ENCODE assay signal across 19 cellular contexts in the genomic region with DNA sequence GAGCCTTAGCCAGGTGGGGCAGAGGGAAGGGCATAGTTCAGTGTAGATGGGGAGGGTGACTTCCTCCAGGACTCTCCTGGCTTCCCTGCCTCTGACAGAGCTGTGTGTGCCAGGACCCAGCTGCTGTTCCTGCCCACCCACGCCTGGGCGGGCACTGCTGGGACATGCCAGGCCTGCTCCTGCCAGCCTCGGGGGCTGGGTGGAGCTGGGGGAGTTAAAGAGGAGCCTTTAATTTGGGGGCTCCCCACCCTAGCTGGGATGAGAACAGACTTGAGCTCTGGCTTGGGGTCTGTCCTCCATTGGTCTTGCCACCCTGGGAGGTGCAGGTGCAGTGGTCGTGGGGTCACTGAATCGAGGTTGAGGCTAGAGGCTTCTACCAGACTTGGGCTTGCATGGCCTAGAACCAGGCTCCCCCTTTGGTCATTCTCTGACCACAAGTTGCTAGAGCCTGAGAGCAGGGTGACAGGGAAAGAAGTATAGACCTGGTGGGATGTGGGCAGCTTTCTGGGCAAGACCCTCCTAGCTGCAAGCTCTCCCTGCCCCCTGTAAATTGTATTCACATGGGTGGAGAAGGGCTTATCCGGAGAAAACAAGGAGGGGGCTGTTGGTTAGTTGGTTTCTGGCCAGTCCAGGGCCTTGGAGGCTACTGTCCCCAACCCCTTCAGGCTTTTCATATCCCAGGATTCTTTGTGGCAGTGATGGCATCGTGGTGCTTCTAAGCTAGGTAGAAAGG. TPM values are rescaled to one million over a fixed set of nuclear protein-coding genes. Genes with fewer than 3 reads are reported as not detected.
DNase-seq lines count a peak whose midpoint lies in the region; ATAC-seq and TF ChIP-seq lines count a peak whose summit lies in the region.
"Had no signal": no experiment of that assay in that cellular context is flagged by ENCODE, and none has a peak within 500 bp of the region (broad histone marks: within the 10 kb centered on the region; RNA-seq: fewer than 3 reads in every experiment).

No MANE protein-coding gene starts in this region.

- 56% methylated on average over 7 of the region's 7 CpGs for WGBS in suprapubic skin

- H3K4me3 ChIP-seq in coronary artery (no peak overlapping the region), mucosa of stomach (ENCODE audit: low read length) (no peak overlapping the region), suprapubic skin (peak overlapping the region; percentile 80), gastrocnemius medialis (peak overlapping the region in 1 of 4 donors; percentile 76)
- H3K4me3 ChIP-seq: smooth muscle cell, uterus had no signal

- in situ Hi-C loops in gastrocnemius medialis (cut with MboI; ENCODE audit: low sequenced_read_pairs in 4 of 4), result loop anchor here in 2 of 4 donors (25.0 kb wide), 2 partner anchors 203 to 228 kb away; no protein-coding TSS in a partner anchor

- H3K27ac Mint-ChIP-seq in activated T-cell treated with anti-CD3 and anti-CD28 coated beads, Interleukin-2, amount 50 U/mL, for 72 hours, result no peak overlapping the region
- H3K27ac Mint-ChIP-seq: stimulated activated effector memory CD8-positive, alpha-beta T cell treated with anti-CD3 and anti-CD28 coated beads, Interleukin-12 subunit alpha, Interleukin-12 subunit beta, amount 100 ng/mL, for 72 hours had no signal

- peaks cover 6% of the 10 kb centered on the region for H3K27me3 Mint-ChIP-seq in activated T-cell treated with anti-CD3 and anti-CD28 coated beads, Interleukin-2, amount 50 U/mL, for 72 hours (ENCODE audit: low read depth)

- H3K4me1 ChIP-seq in mucosa of stomach (ENCODE audit: control insufficient read depth, insufficient read depth, low read length), result peaks cover 51% of the 10 kb centered on the region
- peaks cover 39% of the 10 kb centered on the region for H3K4me1 ChIP-seq in suprapubic skin
- no peaks in the 10 kb centered on the region for H3K4me1 ChIP-seq in gastrocnemius medialis
- H3K4me1 ChIP-seq: uterus had no signal

- no peak for ATAC-seq in activated T-cell treated with anti-CD3 and anti-CD28 coated beads, Interleukin-2, amount 50 U/mL, for 72 hours (replicated peaks in 1 of 2)
- no peak for ATAC-seq in gastrocnemius medialis
- ATAC-seq: stimulated activated effector memory CD8-positive, alpha-beta T cell treated with anti-CD3 and anti-CD28 coated beads, Interleukin-12 subunit alpha, Interleukin-12 subunit beta, amount 100 ng/mL, for 72 hours had no signal

- no peaks in the 10 kb centered on the region for H3K9me3 ChIP-seq in mucosa of stomach (ENCODE audit: control insufficient read depth, low read length)
- H3K9me3 ChIP-seq in suprapubic skin, result no peaks in the 10 kb centered on the region
- no peaks in the 10 kb centered on the region for H3K9me3 ChIP-seq in gastrocnemius medialis
- H3K9me3 ChIP-seq: uterus had no signal

- no peaks in the 10 kb centered on the region for H3K9me3 Mint-ChIP-seq in activated T-cell treated with anti-CD3 and anti-CD28 coated beads, Interleukin-2, amount 50 U/mL, for 72 hours
- H3K9me3 Mint-ChIP-seq: stimulated activated effector memory CD8-positive, alpha-beta T cell treated with anti-CD3 and anti-CD28 coated beads, Interleukin-12 subunit alpha, Interleukin-12 subunit beta, amount 100 ng/mL, for 72 hours had no signal

- TF ChIP-seq CTCF in coronary artery (IDR thresholded peaks at IDR 0.05) (no peak), suprapubic skin (IDR thresholded peaks at IDR 0.05) (no peak), gastrocnemius medialis (IDR thresholded peaks at IDR 0.05 in 4 of 5, conservative IDR thresholded peaks at IDR 0.05 in 1 of 5) (no peak)

- peaks cover 16% of the 10 kb centered on the region for H3K4me1 Mint-ChIP-seq in activated T-cell treated with anti-CD3 and anti-CD28 coated beads, Interleukin-2, amount 50 U/mL, for 72 hours (ENCODE audit: low read depth)

- H3K27ac ChIP-seq in coronary artery (no peak overlapping the region), suprapubic skin (peak overlapping the region; percentile 82), gastrocnemius medialis (no peak overlapping the region)
- H3K27ac ChIP-seq: uterus had no signal

- H3K27me3 ChIP-seq in mucosa of stomach (ENCODE audit: control insufficient read depth, insufficient read depth, low read length) (no peaks in the 10 kb centered on the region), suprapubic skin (no peaks in the 10 kb centered on the region), gastrocnemius medialis (no peaks in the 10 kb centered on the region)
- H3K27me3 ChIP-seq: uterus had no signal

- intact Hi-C loops in gastrocnemius medialis (cut with DNase I; ENCODE audit: low total_unique reads), result no loop called here

- H3K36me3 ChIP-seq in mucosa of stomach (ENCODE audit: control insufficient read depth, insufficient read depth, low read length) (no peaks in the 10 kb centered on the region), suprapubic skin (no peaks in the 10 kb centered on the region), gastrocnemius medialis (no peaks in the 10 kb centered on the region)
- H3K36me3 ChIP-seq: uterus had no signal

- DNase-seq in activated T-cell treated with anti-CD3 and anti-CD28 coated beads, Interleukin-2, amount 50 U/mL, for 1 hour, result peak; percentile 7
- no peak for DNase-seq in activated T-cell treated with anti-CD3 and anti-CD28 coated beads, Interleukin-2, amount 50 U/mL, for 72 hours
- DNase-seq in coronary artery (ENCODE audit: low spot score) (peak; percentile 71), suprapubic skin (ENCODE audit: low spot score in 2 of 2) (peak; percentile 38 to 58), gastrocnemius medialis (no peak), KG1 (lab: John Stamatoyannopoulos, UW) (no peak)
- no peak for DNase-seq in stimulated activated CD4-positive, alpha-beta T cell treated with anti-CD3 and anti-CD28 coated beads, Interleukin-2, amount 100 ng/mL, for 24 hours
- DNase-seq: activated CD4-positive, alpha-beta T cell treated with anti-CD3 and anti-CD28 coated beads for 4 hours; caudate nucleus; DMS79; MM.1S; NCI-H187; NCI-H510A treated with DMSO at 0.1 percent for 48 hours; T1000 had no signal

- no peak overlapping the region for H3K4me3 Mint-ChIP-seq in activated T-cell treated with anti-CD3 and anti-CD28 coated beads, Interleukin-2, amount 50 U/mL, for 72 hours
- H3K4me3 Mint-ChIP-seq: CD14-positive monocyte; stimulated activated effector memory CD8-positive, alpha-beta T cell treated with anti-CD3 and anti-CD28 coated beads, Interleukin-12 subunit alpha, Interleukin-12 subunit beta, amount 100 ng/mL, for 72 hours had no signal

- no peak for TF ChIP-seq POLR2A in suprapubic skin (IDR thresholded peaks at IDR 0.05)
- no peak for TF ChIP-seq POLR2A in gastrocnemius medialis (IDR thresholded peaks at IDR 0.05)

- H3K9ac ChIP-seq in mucosa of stomach (ENCODE audit: low read length), result peak overlapping the region; percentile 17

- H3K36me3 Mint-ChIP-seq in activated T-cell treated with anti-CD3 and anti-CD28 coated beads, Interleukin-2, amount 50 U/mL, for 72 hours (ENCODE audit: insufficient read depth in 2 of 2), result no peaks in the 10 kb centered on the region
- H3K36me3 Mint-ChIP-seq: stimulated activated effector memory CD8-positive, alpha-beta T cell treated with anti-CD3 and anti-CD28 coated beads, Interleukin-12 subunit alpha, Interleukin-12 subunit beta, amount 100 ng/mL, for 72 hours had no signal

- TF ChIP-seq EP300 in suprapubic skin (IDR thresholded peaks at IDR 0.05), result no peak

RNA-seq across cellular contexts. Expression of a gene that starts 5.7 kb away (rescaled TPM):
- 1 to 10 TPM; 5.1 to 5.7 TPM for total RNA-seq in activated T-cell treated with anti-CD3 and anti-CD28 coated beads, Interleukin-2, amount 50 U/mL, for 72 hours
- total RNA-seq in suprapubic skin, result 100 to 1,000 TPM in 1 of 4 donors, 10 to 100 TPM in 3; 78.4 to 103 (median 89.8) TPM
- 10 to 100 TPM in 3 of 4 donors, 1 to 10 TPM in 1; 8.8 to 15.7 (median 13.0) TPM for total RNA-seq in gastrocnemius medialis

Comparison
In these comparisons a context has a peak if more than half of its experiments do, and no peak if none do; other contexts are left out.
1. DNase-seq: peak in activated T-cell treated with anti-CD3 and anti-CD28 coated beads, Interleukin-2, amount 50 U/mL, for 1 hour (single experiment), coronary artery (single experiment) and suprapubic skin (2 of 2); none in activated T-cell treated with anti-CD3 and anti-CD28 coated beads, Interleukin-2, amount 50 U/mL, for 72 hours (0 of 2), stimulated activated CD4-positive, alpha-beta T cell treated with anti-CD3 and anti-CD28 coated beads, Interleukin-2, amount 100 ng/mL, for 24 hours (0 of 2), gastrocnemius medialis (0 of 2) and KG1 (single experiment).
2. RNA of a gene that starts 5.7 kb away (total RNA-seq): 78.4 to 103 TPM in suprapubic skin; 8.8 to 15.7 TPM in gastrocnemius medialis and 5.1 to 5.7 TPM in activated T-cell treated with anti-CD3 and anti-CD28 coated beads, Interleukin-2, amount 50 U/mL, for 72 hours; every median in the first group is over 4 times any median in the second.